ENCODE assay signal across 1 cellular context in the genomic region with DNA sequence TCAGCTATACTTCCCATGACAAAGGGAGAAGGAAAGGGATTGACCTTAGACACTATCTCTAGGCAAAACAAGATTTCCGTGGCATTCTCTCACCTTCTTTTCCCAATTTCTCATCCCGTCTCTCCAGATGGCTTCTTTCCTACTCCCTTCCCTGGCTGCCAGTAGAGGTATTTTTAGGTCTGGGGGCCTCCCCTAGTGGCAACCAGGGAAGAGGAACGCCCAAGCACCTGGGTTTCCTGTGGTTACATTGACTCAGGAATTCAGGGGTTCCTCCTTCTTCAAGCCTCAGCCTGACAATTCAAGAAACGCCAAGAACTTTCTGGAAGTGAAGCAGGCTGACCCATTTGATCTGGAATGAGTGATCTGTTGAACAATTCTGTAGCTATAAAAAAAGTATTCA.
TF ChIP-seq lines count a peak whose summit lies in the region.

No MANE protein-coding gene starts in this region.

TF ChIP-seq in HCT116, 20 proteins besides CTCF, POLR2A, EP300 and RAD21 (continued from another document):
- no peak for TF ChIP-seq ZNF274 (IDR thresholded peaks at IDR 0.05; ENCODE audit: low read depth, low read length)
- TF ChIP-seq, protein P1, sequence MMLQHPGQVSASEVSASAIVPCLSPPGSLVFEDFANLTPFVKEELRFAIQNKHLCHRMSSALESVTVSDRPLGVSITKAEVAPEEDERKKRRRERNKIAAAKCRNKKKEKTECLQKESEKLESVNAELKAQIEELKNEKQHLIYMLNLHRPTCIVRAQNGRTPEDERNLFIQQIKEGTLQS (IDR thresholded peaks at IDR 0.05) = no peak
- no peak for TF ChIP-seq YY1 (IDR thresholded peaks at IDR 0.05; ENCODE audit: extremely low read depth, insufficient replicate concordance, low read depth, low read length)
- no peak for TF ChIP-seq ELF1 (IDR thresholded peaks at IDR 0.05; ENCODE audit: borderline replicate concordance, low read depth)
- no peak for TF ChIP-seq CEBPB (IDR thresholded peaks at IDR 0.05; ENCODE audit: low read depth)
- TF ChIP-seq JUND (IDR thresholded peaks at IDR 0.05) = no peak
